ENCODE assay signal across 17 cellular contexts in the genomic region with DNA sequence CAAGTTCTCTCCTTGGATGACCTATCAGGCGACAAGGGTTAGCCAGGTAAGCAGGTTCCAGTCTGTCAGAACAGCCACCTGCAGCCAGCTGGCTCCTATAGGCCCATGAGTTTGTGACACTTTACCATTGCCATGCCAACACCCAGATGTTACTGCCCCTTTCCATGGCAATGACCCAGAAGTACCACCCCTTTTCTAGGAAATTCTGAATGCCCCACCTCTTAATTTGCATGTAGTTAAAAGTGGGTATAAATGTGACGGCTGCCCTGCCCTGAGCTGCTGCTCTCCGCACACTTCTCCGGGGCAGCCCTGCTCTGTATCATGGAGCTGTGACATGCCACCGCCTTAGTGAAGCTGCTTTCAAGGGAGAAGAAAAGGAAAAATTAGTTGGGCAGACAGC. TPM values are rescaled to one million over a fixed set of nuclear protein-coding genes. Genes with fewer than 3 reads are reported as not detected.
DNase-seq lines count a peak whose midpoint lies in the region; ATAC-seq and TF ChIP-seq lines count a peak whose summit lies in the region.
"Had no signal": no experiment of that assay in that cellular context is flagged by ENCODE, and none has a peak within 500 bp of the region (broad histone marks: within the 10 kb centered on the region; RNA-seq: fewer than 3 reads in every experiment).

No MANE protein-coding gene starts in this region.

- H3K4me1 Mint-ChIP-seq in CD4-positive, CD25-positive, alpha-beta regulatory T cell = peaks cover 0 to 14% (median 5%) of the 10 kb centered on the region in 4 donors
- peaks cover 10% of the 10 kb centered on the region for H3K4me1 Mint-ChIP-seq in chondrocyte (ENCODE audit: low read depth)

- H3K9me3 ChIP-seq in CD4-positive, CD25-positive, alpha-beta regulatory T cell (ENCODE audit: control insufficient read depth in 2 of 2, low read length in 2 of 2) = no peaks in the 10 kb centered on the region
- H3K9me3 ChIP-seq in SJCRH30 (replicated peaks) = no peaks in the 10 kb centered on the region

- TF ChIP-seq CTCF in chondrocyte (IDR thresholded peaks at IDR 0.05) = no peak
- no peak for TF ChIP-seq CTCF in GM10266 (IDR thresholded peaks at IDR 0.05; ENCODE audit: control insufficient read depth, insufficient read depth, low read depth, missing control alignments)

- no peak for ATAC-seq in CD4-positive, CD25-positive, alpha-beta regulatory T cell (ENCODE audit: low read depth in 2 of 2)
- no peak for ATAC-seq in HG03565 (IDR thresholded peaks at IDR 0.05; ENCODE audit: unreplicated experiment)

- peak overlapping the region in 2 of 3 donors; percentile 35 to 62 for H3K27ac Mint-ChIP-seq in CD4-positive, CD25-positive, alpha-beta regulatory T cell
- H3K27ac Mint-ChIP-seq in chondrocyte (ENCODE audit: unreplicated experiment) = no peak overlapping the region
- H3K27ac Mint-ChIP-seq: T-helper 1 cell treated with Interleukin-12 subunit alpha and Interleukin-12 subunit beta and Interleukin-4 antibody, amounts not matched to agents 30 μg/mL and 1 μg/mL, for 36 hours had no signal

- H3K36me3 ChIP-seq in CD4-positive, CD25-positive, alpha-beta regulatory T cell (ENCODE audit: control insufficient read depth, insufficient read depth, low read length) = no peaks in the 10 kb centered on the region
- no peaks in the 10 kb centered on the region for H3K36me3 ChIP-seq in SJCRH30
- H3K36me3 ChIP-seq: BLaER1 treated with 17β-estradiol and CSF1 and Interleukin-3, amounts not matched to agents 10 nM and 100 nM had no signal

- no peaks in the 10 kb centered on the region for H3K27me3 ChIP-seq in CD4-positive, CD25-positive, alpha-beta regulatory T cell (ENCODE audit: control insufficient read depth, insufficient read depth, low read length)
- no peaks in the 10 kb centered on the region for H3K27me3 ChIP-seq in SJCRH30

- peaks cover 13% of the 10 kb centered on the region for H3K27me3 Mint-ChIP-seq in CD4-positive, CD25-positive, alpha-beta regulatory T cell
- peaks cover 12% of the 10 kb centered on the region for H3K27me3 Mint-ChIP-seq in chondrocyte (ENCODE audit: low read depth)

- no peak overlapping the region for H3K27ac ChIP-seq in CD4-positive, CD25-positive, alpha-beta regulatory T cell (ENCODE audit: insufficient read depth, low read length, poor library complexity, severe bottlenecking)
- H3K27ac ChIP-seq in SJCRH30 = no peak overlapping the region
- H3K27ac ChIP-seq: 22Rv1; BLaER1 treated with 17β-estradiol and CSF1 and Interleukin-3, amounts not matched to agents 10 nM and 100 nM; PC-9 had no signal

- no peak overlapping the region for H3K4me3 ChIP-seq in CD4-positive, CD25-positive, alpha-beta regulatory T cell (ENCODE audit: low read depth, low read length)
- H3K4me3 ChIP-seq in SJCRH30 = no peak overlapping the region
- H3K4me3 ChIP-seq: BLaER1 treated with 17β-estradiol and CSF1 and Interleukin-3, amounts not matched to agents 10 nM and 100 nM; PC-9 had no signal

- DNase-seq in DMS53 (lab: John Stamatoyannopoulos, UW) (peak; percentile 54), DMS53 treated with DMSO at 0.1 percent for 48 hours (lab: John Stamatoyannopoulos, UW; ENCODE audit: unreplicated experiment) (no peak), NAMALWA (ENCODE audit: low spot score) (peak; percentile 65), chondrocyte (ENCODE audit: low spot score) (peak; percentile 33), GM10266 (ENCODE audit: extremely low spot score) (no peak), SJCRH30 (no peak)
- no peak for DNase-seq in CD4-positive, CD25-positive, alpha-beta regulatory T cell
- DNase-seq: COR-L47, DMS153, GOT3, NCI-H2029, NCI-H2227 treated with DMSO at 0.1 percent for 48 hours, PC-9 had no signal

- no peak overlapping the region for H3K4me3 Mint-ChIP-seq in CD4-positive, CD25-positive, alpha-beta regulatory T cell
- no peak overlapping the region for H3K4me3 Mint-ChIP-seq in chondrocyte (ENCODE audit: unreplicated experiment)
- H3K4me3 Mint-ChIP-seq: T-helper 1 cell treated with Interleukin-12 subunit alpha and Interleukin-12 subunit beta and Interleukin-4 antibody, amounts not matched to agents 30 μg/mL and 1 μg/mL, for 36 hours had no signal

- no peaks in the 10 kb centered on the region for H3K9me3 Mint-ChIP-seq in CD4-positive, CD25-positive, alpha-beta regulatory T cell
- no peaks in the 10 kb centered on the region for H3K9me3 Mint-ChIP-seq in chondrocyte (ENCODE audit: low read depth)
- H3K9me3 Mint-ChIP-seq: T-helper 1 cell treated with Interleukin-12 subunit alpha and Interleukin-12 subunit beta and Interleukin-4 antibody, amounts not matched to agents 30 μg/mL and 1 μg/mL, for 36 hours had no signal

- no peaks in the 10 kb centered on the region for H3K36me3 Mint-ChIP-seq in CD4-positive, CD25-positive, alpha-beta regulatory T cell
- H3K36me3 Mint-ChIP-seq in chondrocyte (ENCODE audit: low read depth) = no peaks in the 10 kb centered on the region

- peaks cover 6% of the 10 kb centered on the region for H3K4me1 ChIP-seq in CD4-positive, CD25-positive, alpha-beta regulatory T cell (ENCODE audit: control insufficient read depth, insufficient read depth, low read length, poor library complexity, severe bottlenecking)
- peaks cover 24% of the 10 kb centered on the region for H3K4me1 ChIP-seq in SJCRH30

RNA-seq across cellular contexts. Expression of a gene that starts 10.0 kb away (rescaled TPM):
- 0.52 TPM for total RNA-seq in CD4-positive, CD25-positive, alpha-beta regulatory T cell
- polyA plus RNA-seq in CD4-positive, CD25-positive, alpha-beta regulatory T cell = under 1 TPM; 0.38 to 0.91 (median 0.51) TPM
- 1.3 to 2.5 TPM (median 2.1 TPM) in 3 replicates for total RNA-seq in chondrocyte
- total RNA-seq in SJCRH30 (2014; rRNA removed; shearing (Covaris generic)) = 0.36 and 1.1 TPM in 2 replicates

RNA-seq across cellular contexts. Expression of a gene that starts 15.5 kb away (rescaled TPM):
- total RNA-seq in CD4-positive, CD25-positive, alpha-beta regulatory T cell = not detected
- polyA plus RNA-seq in CD4-positive, CD25-positive, alpha-beta regulatory T cell = not detected
- total RNA-seq in chondrocyte = not detected in 3 replicates
- total RNA-seq in SJCRH30 (2014; rRNA removed; shearing (Covaris generic)) = 1.0 and 1.4 TPM in 2 replicates

RNA-seq across cellular contexts. Expression of a gene that starts 26.2 kb away (rescaled TPM):
- 140 TPM for total RNA-seq in CD4-positive, CD25-positive, alpha-beta regulatory T cell
- 10 to 100 TPM; 56.3 to 76.9 (median 68.3) TPM for polyA plus RNA-seq in CD4-positive, CD25-positive, alpha-beta regulatory T cell
- total RNA-seq in chondrocyte = not detected in 3 replicates
- 4.8 and 6.3 TPM in 2 replicates for total RNA-seq in SJCRH30 (2014; rRNA removed; shearing (Covaris generic))

RNA-seq across cellular contexts. Expression of a gene that starts 28.0 kb away (rescaled TPM):
- total RNA-seq in CD4-positive, CD25-positive, alpha-beta regulatory T cell = not detected
- not detected for polyA plus RNA-seq in CD4-positive, CD25-positive, alpha-beta regulatory T cell
- not detected in 3 replicates for total RNA-seq in chondrocyte
- 8.0 and 8.3 TPM in 2 replicates for total RNA-seq in SJCRH30 (2014; rRNA removed; shearing (Covaris generic))
- total RNA-seq: PC-9 had no signal

Comparison
In these comparisons a context has a peak if more than half of its experiments do, and no peak if none do; other contexts are left out.
1. DNase-seq: peak in DMS53 (single experiment), NAMALWA (single experiment) and chondrocyte (single experiment); none in DMS53 treated with DMSO at 0.1 percent for 48 hours (single experiment), CD4-positive, CD25-positive, alpha-beta regulatory T cell (0 of 3), GM10266 (single experiment) and SJCRH30 (0 of 2).
2. RNA of a gene that starts 26.2 kb away (total RNA-seq): 140 TPM in CD4-positive, CD25-positive, alpha-beta regulatory T cell (single experiment); 4.8 to 6.3 TPM in SJCRH30 and not detected in chondrocyte; every median in the first group is over 10 times any median in the second.